7 cellular contexts compared by ENCODE assay signal in genomic region chrX:275967-276587, GRCh38. TPM values are rescaled to one million over a fixed set of nuclear protein-coding genes. Genes with fewer than 3 reads are reported as not detected.
DNase-seq lines count a peak whose midpoint lies in the region; ATAC-seq, FAIRE-seq and TF ChIP-seq lines count a peak whose summit lies in the region.

No MANE protein-coding gene starts in this region.

- H3K4me3 ChIP-seq in WI38 (ENCODE audit: low read depth, low read length) (peak overlapping the region; percentile 65), H1 (ENCODE audit: extremely low read depth in 1 of 4, insufficient read depth in 2 of 4, low read depth in 3 of 4, low read length in 4 of 4) (peak overlapping the region; percentile 32 to 78 (median 75)), testis (peak overlapping the region; percentile 1 to 22)

- no peaks in the 10 kb centered on the region for H3K9me3 Mint-ChIP-seq in mesothelial cell of epicardium

- 0 out of 2 replicates have a peak overlapping the region, but pooled peaks have one; percentile 61 for H2BK15ac ChIP-seq in H1 (ENCODE audit: low read length)

- H3K23me2 ChIP-seq in H1 (ENCODE audit: low read depth, low read length), result peaks cover 21% of the 10 kb centered on the region

- H3K27ac Mint-ChIP-seq in mesothelial cell of epicardium, result no peak overlapping the region

- H2AFZ ChIP-seq in H1 (ENCODE audit: low read length), result no peak overlapping the region

- H3K27me3 ChIP-seq in H1 (replicated peaks in 1 of 4; ENCODE audit: control insufficient read depth in 3 of 4, extremely low read depth in 1 of 4, insufficient read depth in 3 of 4, low read length in 3 of 4), result no peaks in the 10 kb centered on the region
- no peaks in the 10 kb centered on the region for H3K27me3 ChIP-seq in testis

- H3K9me3 ChIP-seq in H1 (ENCODE audit: insufficient read depth in 2 of 2, low read depth in 1 of 2, low read length in 1 of 2), result no peaks in the 10 kb centered on the region
- H3K9me3 ChIP-seq in testis, result no peaks in the 10 kb centered on the region

- WGBS in H1 (ENCODE audit: extremely low coverage in 1 of 2, insufficient coverage in 1 of 2, insufficient read length in 1 of 2, insufficient replicate concordance in 2 of 2, low coverage in 1 of 2, low lambda C conversion rate in 2 of 2, missing lambda C conversion rate in 1 of 2), 2 experiments, result 1% methylated on average over 27 of the region's 36 CpGs; no CpG with 5 or more reads in 1 of the 2 experiments
- WGBS in testis, 2 donors, result 27 to 36% methylated on average over 11 to 24 of the region's 36 CpGs

- peak overlapping the region; percentile 91 for H4K91ac ChIP-seq in H1 (replicated peaks; ENCODE audit: insufficient read length, low read length)

- H4K20me1 ChIP-seq in H1 (replicated peaks in 1 of 2; ENCODE audit: control insufficient read depth in 1 of 2, insufficient read depth in 2 of 2, low read length in 2 of 2), result peaks cover 0 to 2% of the 10 kb centered on the region in 2 experiments

- H2BK5ac ChIP-seq in H1 (ENCODE audit: low read depth, low read length), result peak overlapping the region; percentile 78; the same call in 1 of the 2 replicates

- TF ChIP-seq EP300 in H1 (IDR thresholded peaks at IDR 0.05; ENCODE audit: borderline replicate concordance in 1 of 2, low read depth in 2 of 2, low read length in 2 of 2), result no peak

- peak overlapping the region; percentile 68 for H3K18ac ChIP-seq in H1 (ENCODE audit: extremely low read depth, low read length)

- peak overlapping the region; percentile 4; the same call in 1 of the 2 replicates for H4K8ac ChIP-seq in H1 (ENCODE audit: extremely low read depth, insufficient read depth, low read length)

- H2BK120ac ChIP-seq in H1 (replicated peaks; ENCODE audit: low read depth, low read length), result peak overlapping the region; percentile 64

- peaks cover 23% of the 10 kb centered on the region for H3K27me3 Mint-ChIP-seq in mesothelial cell of epicardium (ENCODE audit: low read depth)

- H2BK12ac ChIP-seq in H1 (ENCODE audit: low read depth, low read length), result peak overlapping the region; percentile 27; the same call in 1 of the 2 replicates

- H3K9ac ChIP-seq in H1 (replicated peaks in 1 of 4; ENCODE audit: extremely low read depth in 1 of 4, low read depth in 3 of 4, low read length in 3 of 4), result no peak overlapping the region

- no peak overlapping the region for H2BK20ac ChIP-seq in H1 (ENCODE audit: low read length)

- no peak overlapping the region for H2AK5ac ChIP-seq in H1 (ENCODE audit: low read depth, low read length)

- no peak for FAIRE-seq in H1 (lab: Jason Lieb, UNC)

- no peak for TF ChIP-seq RAD21 in H1 (IDR thresholded peaks at IDR 0.05 in 1 of 2, conservative IDR thresholded peaks at IDR 0.05 in 1 of 2; ENCODE audit: low read depth in 2 of 2, low read length in 2 of 2)

- peak overlapping the region; percentile 69 for H3K56ac ChIP-seq in H1 (replicated peaks; ENCODE audit: insufficient read length, low read depth, low read length)

- H3K27ac ChIP-seq in H1 (ENCODE audit: low read depth, low read length) (no peak overlapping the region; the same call in 1 of the 2 replicates), testis (no peak overlapping the region)

- peaks cover 3% of the 10 kb centered on the region for H3K79me1 ChIP-seq in H1 (ENCODE audit: low read depth, low read length)

- H3K79me2 ChIP-seq in H1 (ENCODE audit: control insufficient read depth in 1 of 2, insufficient read depth in 2 of 2, low read length in 2 of 2), result peaks cover 6 to 14% of the 10 kb centered on the region in 2 experiments; a peak in 2 of 4 replicates

- ATAC-seq in GM18909 (IDR thresholded peaks at IDR 0.05; ENCODE audit: poor library complexity, unreplicated experiment) (peak; percentile 89), HG03135 (IDR thresholded peaks at IDR 0.05; ENCODE audit: unreplicated experiment) (peak; percentile 72)

- peak overlapping the region; percentile 62 for H3K4me3 Mint-ChIP-seq in mesothelial cell of epicardium

- peak overlapping the region; percentile 36 for H4K5ac ChIP-seq in H1 (ENCODE audit: insufficient read length, low read depth, low read length)

- H3K4me1 Mint-ChIP-seq in mesothelial cell of epicardium, result peaks cover 16% of the 10 kb centered on the region

- POLR2A ChIA-PET in H1 (lab: Charles Lee; ENCODE audit: partially characterized antibody), result no interaction called here

- H3K14ac ChIP-seq in H1 (ENCODE audit: insufficient read length), result no peak overlapping the region

- H3K23ac ChIP-seq in H1 (ENCODE audit: insufficient read length), result no peak overlapping the region

- H3K36me3 ChIP-seq in H1 (ENCODE audit: control insufficient read depth in 2 of 4, insufficient read depth in 4 of 4, low read length in 3 of 4) (peaks cover 0 to 6% (median 0%) of the 10 kb centered on the region in 4 experiments; a peak in 2 of 8 replicates), testis (ENCODE audit: low read depth, missing control alignments) (no peaks in the 10 kb centered on the region)

- H3K4me2 ChIP-seq in H1 (ENCODE audit: insufficient read depth in 1 of 2, low read depth in 2 of 2, low read length in 2 of 2), result peak overlapping the region; percentile 92 to 99

- DNase-seq in H1 (ENCODE audit: low read depth in 1 of 2, low spot score in 2 of 2), result peak in 1 of 2 experiments; percentile 87
- no peak for DNase-seq in mesothelial cell of epicardium (ENCODE audit: low spot score in 2 of 2, unreplicated experiment in 2 of 2)
- DNase-seq in testis, result peak; percentile 62
- DNase-seq in NCI-H2196 treated with DMSO at 0.1 percent for 48 hours (lab: John Stamatoyannopoulos, UW; ENCODE audit: unreplicated experiment), result no peak

- TF ChIP-seq CTCF in WI38 (IDR thresholded peaks at IDR 0.05; ENCODE audit: low read depth, low read length), result no peak
- no peak for TF ChIP-seq CTCF in H1 (IDR thresholded peaks at IDR 0.05; ENCODE audit: control extremely low read depth in 1 of 3, insufficient read depth in 1 of 3, low read depth in 1 of 3, low read length in 3 of 3)
- no peak for TF ChIP-seq CTCF in mesothelial cell of epicardium (IDR thresholded peaks at IDR 0.05; ENCODE audit: unreplicated experiment)
- no peak for TF ChIP-seq CTCF in testis (IDR thresholded peaks at IDR 0.05)

- H3K4ac ChIP-seq in H1 (replicated peaks; ENCODE audit: insufficient read length, low read depth, low read length), result no peak overlapping the region

- no peaks in the 10 kb centered on the region for H3K36me3 Mint-ChIP-seq in mesothelial cell of epicardium

- CTCF ChIA-PET in H1 (lab: Charles Lee; ENCODE audit: partially characterized antibody), result no interaction called here

- H3K4me1 ChIP-seq in H1 (replicated peaks in 1 of 4; ENCODE audit: control insufficient read depth in 3 of 4, insufficient read depth in 4 of 4, low read length in 3 of 4), result peaks cover 0 to 20% (median 9%) of the 10 kb centered on the region in 4 experiments; a peak in 6 of 7 replicates
- H3K4me1 ChIP-seq in testis, result peaks cover 3% of the 10 kb centered on the region

- intact Hi-C loops in testis (cut with DNase I; ENCODE audit: low total_unique reads), result no loop called here

- TF ChIP-seq POLR2A in H1 (IDR thresholded peaks at IDR 0.05; ENCODE audit: control extremely low read depth in 1 of 2, low read depth in 2 of 2, low read length in 2 of 2) (0 out of 3 replicates have a peak, but pooled peaks of 1 of the 2 experiments have one; percentile 10), testis (IDR thresholded peaks at IDR 0.05) (no peak)

TF ChIP-seq in H1, 55 proteins besides CTCF, POLR2A, EP300 and RAD21:
- TF ChIP-seq SIN3A (conservative IDR thresholded peaks at IDR 0.05 in 1 of 2, IDR thresholded peaks at IDR 0.05 in 1 of 2; ENCODE audit: low read depth in 1 of 2, low read length in 2 of 2) (peak in 1 of 2 experiments; percentile 35; a peak in 1 of 4 replicates), CBX8 (IDR thresholded peaks at IDR 0.05; ENCODE audit: borderline replicate concordance, low read depth, low read length) (no peak), KDM4A (IDR thresholded peaks at IDR 0.05; ENCODE audit: low read depth, low read length, severe bottlenecking) (peak; percentile 39), TAF7 (optimal IDR thresholded peaks at IDR 0.05; ENCODE audit: borderline replicate concordance, low read depth, low read length) (no peak), TEAD4 (IDR thresholded peaks at IDR 0.05; ENCODE audit: low read depth, low read length) (peak; percentile 52; the same call in 1 of the 2 replicates), SP2 (IDR thresholded peaks at IDR 0.05; ENCODE audit: low read length) (no peak), BACH1 (IDR thresholded peaks at IDR 0.05; ENCODE audit: low read length) (no peak), HDAC2 (IDR thresholded peaks at IDR 0.05; ENCODE audit: borderline replicate concordance in 1 of 2, low read depth in 2 of 2, low read length in 2 of 2) (peak in 1 of 2 experiments; percentile 49; a peak in 1 of 4 replicates)
TF ChIP-seq in H1: peak in this region for 4.

RNA-seq across cellular contexts. Expression of gene PLCXD1, which starts 5.1 kb away (rescaled TPM):
- 124 and 128 TPM in 2 replicates for total RNA-seq in H1 (2021; fragmentation: NEBNext Ultra II Directional; extraction: Animal tissue kit (Norgen Biotek cat#: 25700))
- polyA plus RNA-seq in H1 (2011; rRNA removed), result 93.6 and 134 TPM in 2 replicates
- 112 TPM for polyA plus RNA-seq in H1 (2011; cell fraction: cytosol; rRNA removed)
- polyA plus RNA-seq in H1 (2011; cell fraction: nucleus; rRNA removed), result 188 TPM
- polyA plus RNA-seq in H1 (2012, experiment 1 of 2), result 100 to 153 TPM (median 126 TPM) in 4 replicates
- polyA plus RNA-seq in H1 (2012, experiment 2 of 2), result 109 TPM
- 53.1 TPM for polyA plus RNA-seq in H1 (2013, experiment 1 of 2)
- polyA plus RNA-seq in H1 (2013, experiment 2 of 2), result 49.5 TPM
- 95.0 and 156 TPM in 2 replicates for polyA minus RNA-seq in H1 (2011; rRNA and poly(A)+ RNA removed)
- polyA minus RNA-seq in H1 (2011; cell fraction: cytosol; rRNA and poly(A)+ RNA removed), result 121 TPM
- polyA minus RNA-seq in H1 (2011; cell fraction: nucleus; rRNA and poly(A)+ RNA removed), result 94.0 TPM
- 34.6 to 37.4 TPM (median 35.0 TPM) in 3 replicates for total RNA-seq in mesothelial cell of epicardium
- 10 to 100 TPM; 15.7 to 24.0 TPM for total RNA-seq in testis
- 14.6 TPM for polyA plus RNA-seq in testis (ENCODE audit: insufficient read depth, low read depth, low replicate concordance)

RNA-seq across cellular contexts. Expression of gene GTPBP6, which starts 42.5 kb away (rescaled TPM):
- total RNA-seq in H1 (2021; fragmentation: NEBNext Ultra II Directional; extraction: Animal tissue kit (Norgen Biotek cat#: 25700)), result 55.4 and 57.1 TPM in 2 replicates
- polyA plus RNA-seq in H1 (2011; rRNA removed), result 33.9 and 59.0 TPM in 2 replicates
- polyA plus RNA-seq in H1 (2011; cell fraction: cytosol; rRNA removed), result 56.3 TPM
- 61.5 TPM for polyA plus RNA-seq in H1 (2011; cell fraction: nucleus; rRNA removed)
- polyA plus RNA-seq in H1 (2012, experiment 1 of 2), result 26.6 to 55.2 TPM (median 54.8 TPM) in 4 replicates
- 40.7 TPM for polyA plus RNA-seq in H1 (2012, experiment 2 of 2)
- polyA plus RNA-seq in H1 (2013, experiment 1 of 2), result 35.4 TPM
- polyA plus RNA-seq in H1 (2013, experiment 2 of 2), result 32.3 TPM
- polyA minus RNA-seq in H1 (2011; rRNA and poly(A)+ RNA removed), result 17.9 and 18.5 TPM in 2 replicates
- 23.8 TPM for polyA minus RNA-seq in H1 (2011; cell fraction: cytosol; rRNA and poly(A)+ RNA removed)
- polyA minus RNA-seq in H1 (2011; cell fraction: nucleus; rRNA and poly(A)+ RNA removed), result 18.8 TPM
- 65.6 to 67.1 TPM (median 66.7 TPM) in 3 replicates for total RNA-seq in mesothelial cell of epicardium
- 10 to 100 TPM; 43.8 to 74.3 TPM for total RNA-seq in testis
- polyA plus RNA-seq in testis (ENCODE audit: insufficient read depth, low read depth, low replicate concordance), result 38.0 TPM

Comparison
In these comparisons a context has a peak if more than half of its experiments do, and no peak if none do; other contexts are left out.
1. H3K4me3 ChIP-seq: peak in every context shown above with its lines; median percentile 75 in H1; 65 in WI38; 12 in testis.